Comparison of ENCODE assay signal across 10 cellular contexts in genomic region chr19:56748443-56748842, GRCh38.
DNase-seq lines count a peak whose midpoint lies in the region; ATAC-seq and TF ChIP-seq lines count a peak whose summit lies in the region.
"Had no signal": no experiment of that assay in that cellular context is flagged by ENCODE, and none has a peak within 500 bp of the region (broad histone marks: within the 10 kb centered on the region; RNA-seq: fewer than 3 reads in every experiment).

No MANE protein-coding gene starts in this region.

- ATAC-seq in SK-N-SH treated with all-trans-retinoic acid at 6 μM for 48 hours, result no peak
- peak in 1 of 2 donors; percentile 46 for ATAC-seq in upper lobe of left lung (ENCODE audit: low FRiP score in 2 of 2)
- ATAC-seq in GM21423 (IDR thresholded peaks at IDR 0.05; ENCODE audit: unreplicated experiment), result no peak
- no peak for ATAC-seq in naive thymus-derived CD4-positive, alpha-beta T cell

- H3F3A ChIP-seq in SK-N-SH (replicated peaks; ENCODE audit: insufficient read depth), result no peaks in the 10 kb centered on the region

- H3K9me3 ChIP-seq in SK-N-SH, result no peaks in the 10 kb centered on the region
- no peaks in the 10 kb centered on the region for H3K9me3 ChIP-seq in ascending aorta
- no peaks in the 10 kb centered on the region for H3K9me3 ChIP-seq in upper lobe of left lung
- peaks cover 0 to 33% (median 0%) of the 10 kb centered on the region in 3 experiments for H3K9me3 ChIP-seq in naive thymus-derived CD4-positive, alpha-beta T cell (ENCODE audit: control insufficient read depth in 2 of 3, low read length in 3 of 3)

- POLR2A ChIA-PET in SK-N-SH (lab: Yijun Ruan, JAX), result no interaction called here
- POLR2A ChIA-PET in naive thymus-derived CD4-positive, alpha-beta T cell (lab: Charles Lee), result no interaction called here

- H2AFZ ChIP-seq in SK-N-SH (ENCODE audit: low read depth), result no peak overlapping the region

- H3K27me3 Mint-ChIP-seq in naive thymus-derived CD4-positive, alpha-beta T cell, result peaks cover 0 to 4% (median 0%) of the 10 kb centered on the region in 5 donors

- WGBS in SK-N-SH (ENCODE audit: low lambda C conversion rate), result 4% methylated on average over 5 of the region's 5 CpGs
- 29 to 33% methylated on average over 5 of the region's 5 CpGs for WGBS in upper lobe of left lung, 2 donors

- H3K36me3 Mint-ChIP-seq in naive thymus-derived CD4-positive, alpha-beta T cell, result peaks cover 0 to 19% (median 8%) of the 10 kb centered on the region in 5 donors

- no peak overlapping the region for H3K9ac ChIP-seq in SK-N-SH
- H3K9ac ChIP-seq: BLaER1 treated with 17β-estradiol and CSF1 and Interleukin-3, amounts not matched to agents 10 nM and 100 nM had no signal

- peak; percentile 66 for TF ChIP-seq RAD21 in SK-N-SH (IDR thresholded peaks at IDR 0.05; ENCODE audit: low read length)

- H3K4me3 ChIP-seq in SK-N-SH (ENCODE audit: low read depth in 2 of 2, low read length in 1 of 2), result peak overlapping the region in 1 of 2 experiments; percentile 26; a peak in 1 of 4 replicates
- no peak overlapping the region for H3K4me3 ChIP-seq in ascending aorta
- H3K4me3 ChIP-seq in kidney epithelial cell (ENCODE audit: low read depth, low read length), result no peak overlapping the region
- no peak overlapping the region for H3K4me3 ChIP-seq in upper lobe of left lung
- no peak overlapping the region for H3K4me3 ChIP-seq in naive thymus-derived CD4-positive, alpha-beta T cell (ENCODE audit: low read length)
- H3K4me3 ChIP-seq: BLaER1 treated with 17β-estradiol and CSF1 and Interleukin-3, amounts not matched to agents 10 nM and 100 nM had no signal

- no peak for TF ChIP-seq POLR2A in upper lobe of left lung (IDR thresholded peaks at IDR 0.05)

- no peak overlapping the region for H3K27ac Mint-ChIP-seq in naive thymus-derived CD4-positive, alpha-beta T cell

- H3K27ac ChIP-seq in SK-N-SH (ENCODE audit: low read depth in 2 of 2, low read length in 1 of 2) (no peak overlapping the region), ascending aorta (no peak overlapping the region), upper lobe of left lung (no peak overlapping the region)
- H3K27ac ChIP-seq in naive thymus-derived CD4-positive, alpha-beta T cell (ENCODE audit: low read depth, low read length), result no peak overlapping the region

- intact Hi-C loops in ascending aorta (cut with DNase I), result loop anchor here (2.0 kb wide), 1 partner anchor 88 kb away; no protein-coding TSS in a partner anchor
- intact Hi-C loops in naive thymus-derived CD4-positive, alpha-beta T cell (cut with micrococcal nuclease), result no loop called here

- DNase-seq in SK-N-SH (peak; percentile 40), ascending aorta (ENCODE audit: low spot score in 2 of 2) (no peak), kidney epithelial cell (ENCODE audit: low read depth) (no peak), upper lobe of left lung (no peak), DMS79 treated with DMSO at 0.1 percent for 48 hours (lab: John Stamatoyannopoulos, UW) (no peak)
- DNase-seq in naive thymus-derived CD4-positive, alpha-beta T cell, result no peak
- DNase-seq: NCI-H1048 had no signal

- H3K9me2 ChIP-seq in SK-N-SH, result no peaks in the 10 kb centered on the region

- no peak overlapping the region for H3K4me2 ChIP-seq in SK-N-SH
- H3K4me2 ChIP-seq: BLaER1 treated with 17β-estradiol and CSF1 and Interleukin-3, amounts not matched to agents 10 nM and 100 nM had no signal

- no peaks in the 10 kb centered on the region for H3K79me2 ChIP-seq in SK-N-SH (ENCODE audit: insufficient read depth)

- H3K36me3 ChIP-seq in SK-N-SH (replicated peaks in 1 of 2; ENCODE audit: control insufficient read depth in 1 of 2, insufficient read depth in 2 of 2, low read length in 1 of 2), result no peaks in the 10 kb centered on the region
- H3K36me3 ChIP-seq in ascending aorta, result no peaks in the 10 kb centered on the region
- H3K36me3 ChIP-seq in kidney epithelial cell (ENCODE audit: control insufficient read depth, insufficient read depth, low read length), result no peaks in the 10 kb centered on the region
- no peaks in the 10 kb centered on the region for H3K36me3 ChIP-seq in upper lobe of left lung
- H3K36me3 ChIP-seq in naive thymus-derived CD4-positive, alpha-beta T cell (ENCODE audit: control insufficient read depth in 2 of 3, insufficient read depth in 3 of 3, low read length in 3 of 3), result no peaks in the 10 kb centered on the region
- H3K36me3 ChIP-seq: BLaER1 treated with 17β-estradiol and CSF1 and Interleukin-3, amounts not matched to agents 10 nM and 100 nM had no signal

- peaks cover 22 to 68% (median 46%) of the 10 kb centered on the region in 11 donors for H3K9me3 Mint-ChIP-seq in naive thymus-derived CD4-positive, alpha-beta T cell

- TF ChIP-seq CTCF in SK-N-SH (IDR thresholded peaks at IDR 0.05), result peak; percentile 41
- peak in 2 of 3 experiments; percentile 33 to 45 for TF ChIP-seq CTCF in ascending aorta (IDR thresholded peaks at IDR 0.05)
- TF ChIP-seq CTCF in kidney epithelial cell (IDR thresholded peaks at IDR 0.05; ENCODE audit: insufficient read depth, low read length, poor library complexity, severe bottlenecking), result peak; percentile 8
- TF ChIP-seq CTCF in upper lobe of left lung (IDR thresholded peaks at IDR 0.05), result peak in 5 of 6 experiments; percentile 12 to 58 (median 34)

- TF ChIP-seq EP300 in SK-N-SH (IDR thresholded peaks at IDR 0.05; ENCODE audit: borderline replicate concordance in 1 of 2, low read depth in 1 of 2, low read length in 1 of 2), result no peak
- no peak for TF ChIP-seq EP300 in upper lobe of left lung (IDR thresholded peaks at IDR 0.05)

- no peaks in the 10 kb centered on the region; a peak in 1 of 4 replicates for H3K4me1 ChIP-seq in SK-N-SH (ENCODE audit: control insufficient read depth in 1 of 2, insufficient read depth in 2 of 2, low read depth in 1 of 2, low read length in 1 of 2)
- H3K4me1 ChIP-seq in ascending aorta, result no peaks in the 10 kb centered on the region
- H3K4me1 ChIP-seq in upper lobe of left lung, result no peaks in the 10 kb centered on the region
- no peaks in the 10 kb centered on the region for H3K4me1 ChIP-seq in naive thymus-derived CD4-positive, alpha-beta T cell (ENCODE audit: control insufficient read depth in 2 of 2, insufficient read depth in 2 of 2, low read length in 2 of 2)

- H3K4me1 Mint-ChIP-seq in naive thymus-derived CD4-positive, alpha-beta T cell, result no peaks in the 10 kb centered on the region

- no peak overlapping the region for H3K4me3 Mint-ChIP-seq in naive thymus-derived CD4-positive, alpha-beta T cell

- H3K27me3 ChIP-seq in SK-N-SH (ENCODE audit: insufficient read depth) (no peaks in the 10 kb centered on the region), ascending aorta (no peaks in the 10 kb centered on the region), kidney epithelial cell (ENCODE audit: control insufficient read depth, insufficient read depth, low read length) (no peaks in the 10 kb centered on the region), upper lobe of left lung (no peaks in the 10 kb centered on the region)
- no peaks in the 10 kb centered on the region for H3K27me3 ChIP-seq in naive thymus-derived CD4-positive, alpha-beta T cell (ENCODE audit: control insufficient read depth in 2 of 2, insufficient read depth in 2 of 2, low read length in 2 of 2)
- H3K27me3 ChIP-seq: BLaER1 treated with 17β-estradiol and CSF1 and Interleukin-3, amounts not matched to agents 10 nM and 100 nM had no signal

- CTCF ChIA-PET in SK-N-SH (lab: Yijun Ruan, JAX), result interaction anchor here (1.1 to 8.0 kb wide), 7 partner anchors 8 to 350 kb away, joined by 3 to 70 read pairs (median 5); no protein-coding TSS in a partner anchor
- CTCF ChIA-PET in naive thymus-derived CD4-positive, alpha-beta T cell (lab: Charles Lee), result no interaction called here

- H4K20me1 ChIP-seq in SK-N-SH (ENCODE audit: insufficient read depth), result no peaks in the 10 kb centered on the region
- H4K20me1 ChIP-seq: BLaER1 treated with 17β-estradiol and CSF1 and Interleukin-3, amounts not matched to agents 10 nM and 100 nM had no signal

TF ChIP-seq in SK-N-SH, 30 proteins besides CTCF, POLR2A, EP300 and RAD21:
- no peak for TF ChIP-seq GATA2 (CRISPR knock-in tag; IDR thresholded peaks at IDR 0.05)
- no peak for TF ChIP-seq RXRA (IDR thresholded peaks at IDR 0.05; ENCODE audit: borderline replicate concordance, low read depth)
- peak; percentile 29; the same call in 1 of the 2 replicates for TF ChIP-seq SMC3 (IDR thresholded peaks at IDR 0.05; ENCODE audit: low read depth, low read length)

TF ChIP-seq in SK-N-SH treated with all-trans-retinoic acid at 6 μM for 48 hours, 23 proteins besides CTCF, POLR2A, EP300 and RAD21:
- TF ChIP-seq ZFP30 (CRISPR knock-in tag; IDR thresholded peaks at IDR 0.05), result no peak
- TF ChIP-seq, protein P1, sequence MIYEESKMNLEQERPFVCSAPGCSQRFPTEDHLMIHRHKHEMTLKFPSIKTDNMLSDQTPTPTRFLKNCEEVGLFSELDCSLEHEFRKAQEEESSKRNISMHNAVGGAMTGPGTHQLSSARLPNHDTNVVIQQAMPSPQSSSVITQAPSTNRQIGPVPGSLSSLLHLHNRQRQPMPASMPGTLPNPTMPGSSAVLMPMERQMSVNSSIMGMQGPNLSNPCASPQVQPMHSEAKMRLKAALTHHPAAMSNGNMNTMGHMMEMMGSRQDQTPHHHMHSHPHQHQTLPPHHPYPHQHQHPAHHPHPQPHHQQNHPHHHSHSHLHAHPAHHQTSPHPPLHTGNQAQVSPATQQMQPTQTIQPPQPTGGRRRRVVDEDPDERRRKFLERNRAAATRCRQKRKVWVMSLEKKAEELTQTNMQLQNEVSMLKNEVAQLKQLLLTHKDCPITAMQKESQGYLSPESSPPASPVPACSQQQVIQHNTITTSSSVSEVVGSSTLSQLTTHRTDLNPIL (CRISPR knock-in tag; IDR thresholded peaks at IDR 0.05; ENCODE audit: low read depth), result no peak
- no peak for TF ChIP-seq ARNTL (CRISPR knock-in tag; IDR thresholded peaks at IDR 0.05; ENCODE audit: borderline replicate concordance, low read depth)
- no peak for TF ChIP-seq TOX (CRISPR knock-in tag; IDR thresholded peaks at IDR 0.05; ENCODE audit: borderline replicate concordance)
- no peak for TF ChIP-seq ZNF565 (CRISPR knock-in tag; conservative IDR thresholded peaks at IDR 0.05; ENCODE audit: low read depth)
- no peak for TF ChIP-seq ISL1 (CRISPR knock-in tag; IDR thresholded peaks at IDR 0.05)
- no peak for TF ChIP-seq ZFP3 (CRISPR knock-in tag; IDR thresholded peaks at IDR 0.05)
